21 cellular contexts compared by ENCODE assay signal in genomic region chr13:34176636-34177035, GRCh38.
"Had no signal": no experiment of that assay in that cellular context is flagged by ENCODE, and none has a peak within 500 bp of the region (broad histone marks: within the 10 kb centered on the region; RNA-seq: fewer than 3 reads in every experiment).

No MANE protein-coding gene starts in this region.

- H3K9me3 ChIP-seq: Peyer's patch had no signal

- H3K4me3 ChIP-seq: K562, Peyer's patch had no signal

- H3K27ac ChIP-seq: Peyer's patch had no signal

- H3K4me1 Mint-ChIP-seq: activated naive CD8-positive, alpha-beta T cell treated with anti-CD3 and anti-CD28 coated beads, Interleukin-2, amount 10 ng/mL, durations not matched to agents 7 days and 5 days had no signal

- H3K27me3 Mint-ChIP-seq: activated CD8-positive, alpha-beta T cell treated with anti-CD3 and anti-CD28 coated beads for 36 hours; activated naive CD8-positive, alpha-beta T cell treated with anti-CD3 and anti-CD28 coated beads, Interleukin-2, amount 10 ng/mL, durations not matched to agents 7 days and 5 days had no signal

- H3K36me3 Mint-ChIP-seq: activated naive CD8-positive, alpha-beta T cell treated with anti-CD3 and anti-CD28 coated beads, Interleukin-2, amount 10 ng/mL, durations not matched to agents 7 days and 5 days had no signal

- ATAC-seq: activated CD8-positive, alpha-beta T cell treated with anti-CD3 and anti-CD28 coated beads for 36 hours; K562 had no signal

- FAIRE-seq: bronchial epithelial cell, K562, TTC549 had no signal

- DNase-seq: activated CD4-positive, CD25-positive, alpha-beta regulatory T cell; activated CD8-positive, alpha-beta memory T cell treated with anti-CD3 and anti-CD28 coated beads, Interleukin-2, amount 50 U/mL, for 4 hours; activated CD8-positive, alpha-beta T cell treated with anti-CD3 and anti-CD28 coated beads for 36 hours; activated naive CD4-positive, alpha-beta T cell treated with anti-CD3 and anti-CD28 coated beads, Interleukin-2, amount 50 U/mL, for 16 hours; activated naive CD8-positive, alpha-beta T cell treated with anti-CD3 and anti-CD28 coated beads, Interleukin-2, amount 10 ng/mL, durations not matched to agents 7 days and 5 days; aorta; central memory CD4-positive, alpha-beta T cell; Karpas-422; NCI-H1694; NCI-H2029; NCI-H2107; NCI-H226; NCI-H69; NK-92 treated with Interleukin-12 subunit alpha and Interleukin-12 subunit beta, amount 100 ng/mL, for 24 hours; Peyer's patch; SHP77 treated with DMSO at 0.1 percent for 48 hours; T-helper 9 cell had no signal

- H3K9me3 Mint-ChIP-seq: activated CD8-positive, alpha-beta T cell treated with anti-CD3 and anti-CD28 coated beads for 36 hours; T-helper 1 cell treated with Interleukin-12 subunit alpha and Interleukin-12 subunit beta and Interleukin-4 antibody, amounts not matched to agents 30 μg/mL and 1 μg/mL, for 36 hours had no signal

- H3K27ac Mint-ChIP-seq: activated CD8-positive, alpha-beta T cell treated with anti-CD3 and anti-CD28 coated beads for 36 hours; activated naive CD8-positive, alpha-beta T cell treated with anti-CD3 and anti-CD28 coated beads, Interleukin-2, amount 10 ng/mL, durations not matched to agents 7 days and 5 days; T-helper 1 cell treated with Interleukin-12 subunit alpha and Interleukin-12 subunit beta and Interleukin-4 antibody, amounts not matched to agents 30 μg/mL and 1 μg/mL, for 36 hours had no signal

- H3K4me3 Mint-ChIP-seq: activated CD8-positive, alpha-beta T cell treated with anti-CD3 and anti-CD28 coated beads for 36 hours; activated naive CD8-positive, alpha-beta T cell treated with anti-CD3 and anti-CD28 coated beads, Interleukin-2, amount 10 ng/mL, durations not matched to agents 7 days and 5 days; T-helper 1 cell treated with Interleukin-12 subunit alpha and Interleukin-12 subunit beta and Interleukin-4 antibody, amounts not matched to agents 30 μg/mL and 1 μg/mL, for 36 hours had no signal

- H3K4me1 ChIP-seq: Peyer's patch had no signal
